ENCODE assay signal across 18 cellular contexts in genomic region chr9:970310-971002, GRCh38. TPM values are rescaled to one million over a fixed set of nuclear protein-coding genes. Genes with fewer than 3 reads are reported as not detected.
DNase-seq lines count a peak whose midpoint lies in the region; ATAC-seq and TF ChIP-seq lines count a peak whose summit lies in the region.
"Had no signal": no experiment of that assay in that cellular context is flagged by ENCODE, and none has a peak within 500 bp of the region (broad histone marks: within the 10 kb centered on the region; RNA-seq: fewer than 3 reads in every experiment).

No MANE protein-coding gene starts in this region.

- TF ChIP-seq CTCF in progenitor cell of endocrine pancreas (IDR thresholded peaks at IDR 0.05; ENCODE audit: unreplicated experiment): no peak

- ATAC-seq in HG02852 (IDR thresholded peaks at IDR 0.05; ENCODE audit: unreplicated experiment): no peak
- ATAC-seq: HCT116, mucosa of descending colon had no signal

- POLR2A ChIA-PET in activated CD4-positive, alpha-beta T cell treated with anti-CD3 and anti-CD28 coated beads, Interleukin-2, amount 10 ng/mL, durations not matched to agents 7 days and 5 days (lab: Charles Lee): no interaction called here
- POLR2A ChIA-PET in activated CD4-positive, alpha-beta memory T cell treated with anti-CD3 and anti-CD28 coated beads, Interleukin-2, amount 10 ng/mL, durations not matched to agents 7 days and 5 days (lab: Charles Lee): no interaction called here

- DNase-seq in activated CD4-positive, alpha-beta T cell treated with anti-CD3 and anti-CD28 coated beads, Interleukin-2, amount 10 ng/mL, durations not matched to agents 7 days and 5 days: no peak
- no peak for DNase-seq in activated CD4-positive, alpha-beta T cell treated with anti-CD3 and anti-CD28 coated beads, Interleukin-2, amount 50 U/mL, for 1 hour
- DNase-seq in activated CD4-positive, alpha-beta memory T cell treated with anti-CD3 and anti-CD28 coated beads, Interleukin-2, amount 10 ng/mL, durations not matched to agents 7 days and 5 days: no peak
- no peak for DNase-seq in progenitor cell of endocrine pancreas (ENCODE audit: low spot score, unreplicated experiment)
- DNase-seq in OCI-M2 (lab: John Stamatoyannopoulos, UW; ENCODE audit: unreplicated experiment): no peak
- no peak for DNase-seq in NCI-H524 (lab: John Stamatoyannopoulos, UW)
- DNase-seq: activated naive CD4-positive, alpha-beta T cell treated with anti-CD3 and anti-CD28 coated beads, Interleukin-2, amount 50 U/mL, for 16 hours; CD4-positive, CD25-positive, alpha-beta regulatory T cell; mucosa of descending colon; NCI-H1105 treated with DMSO at 0.1 percent for 48 hours; SIG-M5 had no signal

- peak overlapping the region; percentile 68 for H3K27ac Mint-ChIP-seq in activated CD4-positive, alpha-beta T cell treated with anti-CD3 and anti-CD28 coated beads, Interleukin-2, amount 10 ng/mL, durations not matched to agents 7 days and 5 days
- peak overlapping the region; percentile 45 for H3K27ac Mint-ChIP-seq in activated CD4-positive, alpha-beta memory T cell treated with anti-CD3 and anti-CD28 coated beads, Interleukin-2, amount 10 ng/mL, durations not matched to agents 7 days and 5 days
- H3K27ac Mint-ChIP-seq in progenitor cell of endocrine pancreas: peak overlapping the region; percentile 33
- H3K27ac Mint-ChIP-seq: CD4-positive, CD25-positive, alpha-beta regulatory T cell had no signal

- H3K9me3 ChIP-seq in iPS-18c (ENCODE audit: control insufficient read depth, insufficient read depth, low read length): peaks cover 2% of the 10 kb centered on the region
- H3K9me3 ChIP-seq: mucosa of descending colon, suprapubic skin had no signal

- H3K4me3 Mint-ChIP-seq in activated CD4-positive, alpha-beta T cell treated with anti-CD3 and anti-CD28 coated beads, Interleukin-2, amount 10 ng/mL, durations not matched to agents 7 days and 5 days: no peak overlapping the region
- H3K4me3 Mint-ChIP-seq in activated CD4-positive, alpha-beta memory T cell treated with anti-CD3 and anti-CD28 coated beads, Interleukin-2, amount 10 ng/mL, durations not matched to agents 7 days and 5 days: no peak overlapping the region
- H3K4me3 Mint-ChIP-seq in progenitor cell of endocrine pancreas (ENCODE audit: low read depth): peak overlapping the region; percentile 29
- H3K4me3 Mint-ChIP-seq: central memory CD8-positive, alpha-beta T cell had no signal

- H3K27me3 Mint-ChIP-seq in activated CD4-positive, alpha-beta T cell treated with anti-CD3 and anti-CD28 coated beads, Interleukin-2, amount 10 ng/mL, durations not matched to agents 7 days and 5 days: peaks cover 85% of the 10 kb centered on the region
- peaks cover 89% of the 10 kb centered on the region for H3K27me3 Mint-ChIP-seq in activated CD4-positive, alpha-beta memory T cell treated with anti-CD3 and anti-CD28 coated beads, Interleukin-2, amount 10 ng/mL, durations not matched to agents 7 days and 5 days
- peaks cover 93% of the 10 kb centered on the region for H3K27me3 Mint-ChIP-seq in progenitor cell of endocrine pancreas

- H3K4me1 Mint-ChIP-seq in activated CD4-positive, alpha-beta T cell treated with anti-CD3 and anti-CD28 coated beads, Interleukin-2, amount 10 ng/mL, durations not matched to agents 7 days and 5 days: peaks cover 7% of the 10 kb centered on the region
- peaks cover 12% of the 10 kb centered on the region for H3K4me1 Mint-ChIP-seq in activated CD4-positive, alpha-beta memory T cell treated with anti-CD3 and anti-CD28 coated beads, Interleukin-2, amount 10 ng/mL, durations not matched to agents 7 days and 5 days
- peaks cover 22% of the 10 kb centered on the region for H3K4me1 Mint-ChIP-seq in progenitor cell of endocrine pancreas (ENCODE audit: low read depth)

- H3K4me3 ChIP-seq in iPS-18c (ENCODE audit: insufficient read depth, low read depth, low read length): peak overlapping the region; percentile 21; the same call in 1 of the 2 replicates
- H3K4me3 ChIP-seq: mucosa of descending colon had no signal

- CTCF ChIA-PET in activated CD4-positive, alpha-beta T cell treated with anti-CD3 and anti-CD28 coated beads, Interleukin-2, amount 10 ng/mL, durations not matched to agents 7 days and 5 days (lab: Charles Lee): interaction anchor here (1.3 kb wide), 1 partner anchor 130 kb away, joined by 3 read pairs; no protein-coding TSS in a partner anchor
- CTCF ChIA-PET in activated CD4-positive, alpha-beta memory T cell treated with anti-CD3 and anti-CD28 coated beads, Interleukin-2, amount 10 ng/mL, durations not matched to agents 7 days and 5 days (lab: Charles Lee): no interaction called here

- peaks cover 4% of the 10 kb centered on the region for H3K36me3 Mint-ChIP-seq in activated CD4-positive, alpha-beta T cell treated with anti-CD3 and anti-CD28 coated beads, Interleukin-2, amount 10 ng/mL, durations not matched to agents 7 days and 5 days (ENCODE audit: low read depth)
- peaks cover 10% of the 10 kb centered on the region for H3K36me3 Mint-ChIP-seq in activated CD4-positive, alpha-beta memory T cell treated with anti-CD3 and anti-CD28 coated beads, Interleukin-2, amount 10 ng/mL, durations not matched to agents 7 days and 5 days (ENCODE audit: low read depth)
- H3K36me3 Mint-ChIP-seq in progenitor cell of endocrine pancreas (ENCODE audit: insufficient read depth): no peaks in the 10 kb centered on the region
- H3K36me3 Mint-ChIP-seq: CD4-positive, CD25-positive, alpha-beta regulatory T cell had no signal

- peaks cover 4% of the 10 kb centered on the region for H3K9me3 Mint-ChIP-seq in activated CD4-positive, alpha-beta T cell treated with anti-CD3 and anti-CD28 coated beads, Interleukin-2, amount 10 ng/mL, durations not matched to agents 7 days and 5 days
- no peaks in the 10 kb centered on the region for H3K9me3 Mint-ChIP-seq in activated CD4-positive, alpha-beta memory T cell treated with anti-CD3 and anti-CD28 coated beads, Interleukin-2, amount 10 ng/mL, durations not matched to agents 7 days and 5 days
- no peaks in the 10 kb centered on the region for H3K9me3 Mint-ChIP-seq in progenitor cell of endocrine pancreas (ENCODE audit: low read depth)
- H3K9me3 Mint-ChIP-seq: central memory CD8-positive, alpha-beta T cell had no signal

RNA-seq across cellular contexts. Expression of gene DMRT3, which starts 6.0 kb away (rescaled TPM):
- not detected for total RNA-seq in activated CD4-positive, alpha-beta T cell treated with anti-CD3 and anti-CD28 coated beads, Interleukin-2, amount 10 ng/mL, durations not matched to agents 7 days and 5 days
- not detected for total RNA-seq in activated CD4-positive, alpha-beta memory T cell treated with anti-CD3 and anti-CD28 coated beads, Interleukin-2, amount 10 ng/mL, durations not matched to agents 7 days and 5 days
- 0.34 and 0.53 TPM in 2 replicates for total RNA-seq in progenitor cell of endocrine pancreas
- total RNA-seq: A673; CD4-positive, CD25-positive, alpha-beta regulatory T cell; mucosa of descending colon; pulmonary artery endothelial cell had no signal
